ENCODE assay signal across 1 cellular context in genomic region chr10:29256019-29256418, GRCh38.
TF ChIP-seq lines count a peak whose summit lies in the region.

No MANE protein-coding gene starts in this region.

TF ChIP-seq in SK-N-SH, 30 proteins besides CTCF, POLR2A, EP300 and RAD21 (continued from another document):
- TF ChIP-seq REST (IDR thresholded peaks at IDR 0.05; ENCODE audit: low read depth, low read length), result no peak
- TF ChIP-seq GATA2 (CRISPR knock-in tag; IDR thresholded peaks at IDR 0.05), result no peak
- no peak for TF ChIP-seq RXRA (IDR thresholded peaks at IDR 0.05; ENCODE audit: borderline replicate concordance, low read depth)
- TF ChIP-seq YY1 (IDR thresholded peaks at IDR 0.05; ENCODE audit: low read depth), result no peak
- no peak for TF ChIP-seq MEF2A (IDR thresholded peaks at IDR 0.05; ENCODE audit: borderline replicate concordance, low read depth)
